Comparison of ENCODE assay signal across 12 cellular contexts in genomic region chr3:50266808-50267207, GRCh38. TPM values are rescaled to one million over a fixed set of nuclear protein-coding genes. Genes with fewer than 3 reads are reported as not detected.
DNase-seq lines count a peak whose midpoint lies in the region; ATAC-seq and TF ChIP-seq lines count a peak whose summit lies in the region.
"Had no signal": no experiment of that assay in that cellular context is flagged by ENCODE, and none has a peak within 500 bp of the region (broad histone marks: within the 10 kb centered on the region; RNA-seq: fewer than 3 reads in every experiment).

No MANE protein-coding gene starts in this region.

- H3K36me3 ChIP-seq in adrenal gland (replicated peaks in 1 of 2) = no peaks in the 10 kb centered on the region
- H3K36me3 ChIP-seq in hepatocyte (replicated peaks; ENCODE audit: insufficient read depth, low read depth) = no peaks in the 10 kb centered on the region
- no peaks in the 10 kb centered on the region for H3K36me3 ChIP-seq in rectal smooth muscle tissue (ENCODE audit: control insufficient read depth, insufficient read depth, low read length)

- POLR2A ChIA-PET in AG04449 (lab: Yijun Ruan, JAX) = interaction anchor here (1.9 to 2.0 kb wide), 2 partner anchors 20 to 31 kb away, joined by 10 read pairs; partner anchors contain the start of gene GNAI2

- no peaks in the 10 kb centered on the region for H3K27me3 ChIP-seq in adrenal gland
- no peaks in the 10 kb centered on the region for H3K27me3 ChIP-seq in hepatocyte
- peaks cover 3% of the 10 kb centered on the region for H3K27me3 ChIP-seq in rectal smooth muscle tissue (ENCODE audit: control insufficient read depth, insufficient read depth, low read length)

- H3K9me2 ChIP-seq in hepatocyte (replicated peaks; ENCODE audit: insufficient read depth) = no peaks in the 10 kb centered on the region

- WGBS in adrenal gland, 4 donors = 77 to 81% (median 79%) methylated on average over 3 to 6 of the region's 6 CpGs
- 80% methylated on average over 6 of the region's 6 CpGs for WGBS in hepatocyte (ENCODE audit: low lambda C conversion rate, missing lambda C conversion rate)

- H3K9ac ChIP-seq in rectal smooth muscle tissue (ENCODE audit: low read length) = peak overlapping the region; percentile 61

- peaks cover 22% of the 10 kb centered on the region for H3K79me2 ChIP-seq in hepatocyte

- H2AFZ ChIP-seq in hepatocyte = no peak overlapping the region

- H3K9me3 ChIP-seq in adrenal gland (replicated peaks in 1 of 3) (no peaks in the 10 kb centered on the region), hepatocyte (ENCODE audit: low read depth) (no peaks in the 10 kb centered on the region)

- DNase-seq in AG04449 (ENCODE audit: low read depth, low spot score) (no peak), adrenal gland (peak in 1 of 7 donors; percentile 21), hepatocyte (ENCODE audit: low spot score) (no peak), hypothalamus (lab: John Stamatoyannopoulos, UW) (no peak), cortex of kidney (lab: John Stamatoyannopoulos, UW) (no peak)
- DNase-seq in activated T-cell treated with anti-CD3 and anti-CD28 coated beads, Interleukin-2, amount 50 U/mL, for 1 hour = no peak
- DNase-seq: activated CD8-positive, alpha-beta memory T cell treated with anti-CD3 and anti-CD28 coated beads for 24 hours; CD4-positive, CD25-positive, alpha-beta regulatory T cell had no signal

- H3K4me3 ChIP-seq in AG04449 (ENCODE audit: low read depth, low read length) (peak overlapping the region; percentile 57), adrenal gland (peak overlapping the region in 1 of 4 donors; percentile 35), hepatocyte (no peak overlapping the region), rectal smooth muscle tissue (ENCODE audit: low read length) (peak overlapping the region; percentile 74)

- ATAC-seq in GM18511 (IDR thresholded peaks at IDR 0.05; ENCODE audit: unreplicated experiment) = no peak

- no peaks in the 10 kb centered on the region for H4K20me1 ChIP-seq in hepatocyte (ENCODE audit: insufficient read depth, poor library complexity, severe bottlenecking)

- H3K4me1 ChIP-seq in adrenal gland (replicated peaks in 1 of 2) (peaks cover 54 to 62% of the 10 kb centered on the region in 2 donors), hepatocyte (ENCODE audit: insufficient read depth) (peaks cover 79% of the 10 kb centered on the region), rectal smooth muscle tissue (ENCODE audit: control insufficient read depth, insufficient read depth, low read length) (peaks cover 47% of the 10 kb centered on the region)

- no peak for TF ChIP-seq POLR2A in adrenal gland (IDR thresholded peaks at IDR 0.05)

- CTCF ChIA-PET in AG04449 (lab: Yijun Ruan, JAX) = interaction anchor here (1.4 to 40.0 kb wide), 3 partner anchors 8 to 73 kb away, joined by 9 to 1609 read pairs (median 303); partner anchors contain the start of genes GNAI2 and GNAT1

- intact Hi-C loops in adrenal gland (cut with DNase I) = no loop called here

- H3K27ac ChIP-seq in adrenal gland (peak overlapping the region in 4 of 5 donors; percentile 34 to 97 (median 91)), hepatocyte (peak overlapping the region; percentile 91), rectal smooth muscle tissue (ENCODE audit: low read depth, low read length) (peak overlapping the region; percentile 97)

- peak overlapping the region; percentile 89 for H3K4me2 ChIP-seq in hepatocyte

- no peak for TF ChIP-seq CTCF in AG04449 (IDR thresholded peaks at IDR 0.05; ENCODE audit: insufficient read depth, low read length, missing control alignments)
- TF ChIP-seq CTCF in adrenal gland (IDR thresholded peaks at IDR 0.05) = no peak
- no peak for TF ChIP-seq CTCF in hepatocyte (IDR thresholded peaks at IDR 0.05; ENCODE audit: poor library complexity)

RNA-seq across cellular contexts. Expression of gene SEMA3B, which starts 2.1 kb away (rescaled TPM):
- total RNA-seq in adrenal gland (100 to 1,000 TPM in 7 of 8 donors, 10 to 100 TPM in 1; 81.7 to 468 (median 224) TPM), hepatocyte (60.2 and 67.7 TPM in 2 replicates)
- polyA plus RNA-seq in adrenal gland (100 to 1,000 TPM; 159 to 496 (median 451) TPM), hepatocyte (104 and 135 TPM in 2 replicates)
- polyA plus RNA-seq: CD4-positive, CD25-positive, alpha-beta regulatory T cell had no signal

RNA-seq across cellular contexts. Expression of gene LSMEM2, which starts 12.1 kb away (rescaled TPM):
- under 1 TPM in 3 of 8 donors, not detected in 5; 0.36 to 0.76 (median 0.60) TPM for total RNA-seq in adrenal gland
- under 1 TPM; 0.09 to 0.64 (median 0.47) TPM for polyA plus RNA-seq in adrenal gland
- total RNA-seq in hepatocyte = 0.20 TPM in 1 of 2 replicates, not detected in the other
- polyA plus RNA-seq in hepatocyte = 0.39 TPM in 1 of 2 replicates, not detected in the other
- total RNA-seq: CD4-positive, CD25-positive, alpha-beta regulatory T cell; pulmonary artery endothelial cell; SK-MEL-5 had no signal

RNA-seq across cellular contexts. Expression of gene IFRD2, which starts 25.4 kb away (rescaled TPM):
- total RNA-seq in adrenal gland = 10 to 100 TPM; 44.9 to 96.3 (median 55.2) TPM
- 100 to 1,000 TPM in 2 of 3 donors, 10 to 100 TPM in 1; 55.9 to 182 (median 144) TPM for polyA plus RNA-seq in adrenal gland
- 37.0 and 41.4 TPM in 2 replicates for total RNA-seq in hepatocyte
- polyA plus RNA-seq in hepatocyte = 71.6 and 76.2 TPM in 2 replicates

RNA-seq across cellular contexts. Expression of gene GNAI2, which starts 30.8 kb away (rescaled TPM):
- 100 to 1,000 TPM; 109 to 275 (median 206) TPM for total RNA-seq in adrenal gland
- polyA plus RNA-seq in adrenal gland = 100 to 1,000 TPM; 133 to 163 (median 157) TPM
- total RNA-seq in hepatocyte = 95.0 and 103 TPM in 2 replicates
- 219 and 233 TPM in 2 replicates for polyA plus RNA-seq in hepatocyte

RNA-seq across cellular contexts. Expression of gene HYAL3, which starts 32.4 kb away (rescaled TPM):
- total RNA-seq in adrenal gland = 1 to 10 TPM; 1.7 to 5.4 (median 3.4) TPM
- 1 to 10 TPM; 2.5 to 6.8 (median 3.2) TPM for polyA plus RNA-seq in adrenal gland
- 3.7 and 9.0 TPM in 2 replicates for total RNA-seq in hepatocyte
- 5.6 and 7.0 TPM in 2 replicates for polyA plus RNA-seq in hepatocyte
